In the genomic region with DNA sequence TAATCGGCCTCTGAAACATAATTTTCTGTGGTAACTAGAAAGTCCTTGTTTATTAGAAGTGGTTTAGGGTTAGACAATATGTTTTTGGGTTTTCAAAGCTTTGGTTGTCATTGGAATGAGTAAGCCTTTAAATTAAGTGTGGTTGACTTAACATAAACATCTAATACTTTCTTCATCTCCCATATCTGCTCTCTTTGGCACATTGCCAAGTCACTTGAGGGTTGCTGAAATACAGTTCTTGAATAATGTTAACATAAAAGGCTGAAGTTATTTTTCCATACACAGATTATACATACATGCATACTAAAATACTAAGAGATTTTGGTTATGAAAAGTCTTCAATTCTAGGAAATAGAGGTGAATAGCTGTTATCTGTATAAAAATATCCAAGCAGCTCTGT, we compare ENCODE assay signal across 20 cellular contexts.
DNase-seq lines count a peak whose midpoint lies in the region; ATAC-seq, FAIRE-seq and TF ChIP-seq lines count a peak whose summit lies in the region.
"Had no signal": no experiment of that assay in that cellular context is flagged by ENCODE, and none has a peak within 500 bp of the region (broad histone marks: within the 10 kb centered on the region; RNA-seq: fewer than 3 reads in every experiment).

No MANE protein-coding gene starts in this region.

- DNase-seq in SK-N-SH (no peak), NCI-H226 (peak; percentile 2), cardiac fibroblast (ENCODE audit: low read depth in 2 of 2) (peak; percentile 8 to 11), small intestine (peak; percentile 20), middle frontal gyrus (ENCODE audit: extremely low spot score, low spot score) (no peak), pons (ENCODE audit: low spot score) (no peak)
- DNase-seq: activated CD4-positive, CD25-positive, alpha-beta regulatory T cell treated with anti-CD3 and anti-CD28 coated beads, Interleukin-2, amount 50 U/mL, for 72 hours; CD4-positive, alpha-beta T cell; central memory CD4-positive, alpha-beta T cell; endodermal cell; foreskin melanocyte; NCI-H1092; NCI-H2171 treated with DMSO at 0.1 percent for 48 hours; SIG-M5; T-helper 9 cell had no signal

- H3K36me3 ChIP-seq in SK-N-SH (replicated peaks in 1 of 2; ENCODE audit: control insufficient read depth in 1 of 2, insufficient read depth in 2 of 2, low read length in 1 of 2) = no peaks in the 10 kb centered on the region
- no peaks in the 10 kb centered on the region for H3K36me3 ChIP-seq in small intestine (ENCODE audit: control insufficient read depth in 2 of 2, insufficient read depth in 2 of 2, low read length in 2 of 2)
- H3K36me3 ChIP-seq: right atrium auricular region had no signal

- no peak overlapping the region for H3K27ac ChIP-seq in SK-N-SH (ENCODE audit: low read depth in 2 of 2, low read length in 1 of 2)
- H3K27ac ChIP-seq in small intestine (ENCODE audit: low read depth in 1 of 2, low read length in 1 of 2) = no peak overlapping the region
- H3K27ac ChIP-seq: right atrium auricular region had no signal

- H2AFZ ChIP-seq in SK-N-SH (ENCODE audit: low read depth) = no peak overlapping the region

- no peak for FAIRE-seq in small intestine (lab: Jason Lieb, UNC)
- FAIRE-seq: GM12891 had no signal

- WGBS in SK-N-SH (ENCODE audit: low lambda C conversion rate) = 35% methylated on average over 1 of the region's 1 CpG
- WGBS in small intestine, 3 donors = 66 to 79% (median 79%) methylated on average over 1 of the region's 1 CpG

- TF ChIP-seq CTCF in SK-N-SH (IDR thresholded peaks at IDR 0.05) (no peak), cardiac fibroblast (IDR thresholded peaks at IDR 0.05; ENCODE audit: low read depth, low read length) (no peak)

- no peaks in the 10 kb centered on the region for H3F3A ChIP-seq in SK-N-SH (replicated peaks; ENCODE audit: insufficient read depth)

- POLR2A ChIA-PET in SK-N-SH (lab: Yijun Ruan, JAX) = no interaction called here

- ATAC-seq in SK-N-SH treated with all-trans-retinoic acid at 6 μM for 48 hours = no peak
- no peak for ATAC-seq in GM18861 (IDR thresholded peaks at IDR 0.05; ENCODE audit: unreplicated experiment)
- ATAC-seq: activated T-helper 17 cell treated with anti-CD3 and anti-CD28 coated beads, Interleukin-2, amount 50 U/mL, for 72 hours had no signal

- H3K4me1 ChIP-seq in SK-N-SH (ENCODE audit: control insufficient read depth in 1 of 2, insufficient read depth in 2 of 2, low read depth in 1 of 2, low read length in 1 of 2) (no peaks in the 10 kb centered on the region), small intestine (ENCODE audit: control insufficient read depth in 2 of 2, insufficient read depth in 1 of 2, low read depth in 1 of 2, low read length in 1 of 2) (no peaks in the 10 kb centered on the region)
- H3K4me1 ChIP-seq: right atrium auricular region had no signal

- H3K27me3 ChIP-seq in SK-N-SH (ENCODE audit: insufficient read depth) (no peaks in the 10 kb centered on the region), small intestine (ENCODE audit: control insufficient read depth in 2 of 2, insufficient read depth in 2 of 2, low read length in 2 of 2) (no peaks in the 10 kb centered on the region)
- H3K27me3 ChIP-seq: right atrium auricular region had no signal

- H3K9me2 ChIP-seq in SK-N-SH = no peaks in the 10 kb centered on the region

- no peak for TF ChIP-seq RAD21 in SK-N-SH (IDR thresholded peaks at IDR 0.05; ENCODE audit: low read length)

- CTCF ChIA-PET in SK-N-SH (lab: Yijun Ruan, JAX) = interaction anchor here (0.8 kb wide), 1 partner anchor 41 kb away, joined by 3 read pairs; no protein-coding TSS in a partner anchor

- H3K9ac ChIP-seq in SK-N-SH = no peak overlapping the region

- H4K20me1 ChIP-seq in SK-N-SH (ENCODE audit: insufficient read depth) = no peaks in the 10 kb centered on the region

- H3K9me3 ChIP-seq in SK-N-SH (no peaks in the 10 kb centered on the region), small intestine (ENCODE audit: control insufficient read depth, low read depth) (no peaks in the 10 kb centered on the region)
- H3K9me3 ChIP-seq: right atrium auricular region had no signal

- H3K4me2 ChIP-seq in SK-N-SH = no peak overlapping the region

- H3K4me3 ChIP-seq in SK-N-SH (ENCODE audit: low read depth in 2 of 2, low read length in 1 of 2) (no peak overlapping the region), cardiac fibroblast (replicated peaks in 1 of 2; ENCODE audit: low read depth in 2 of 2, low read length in 2 of 2) (no peak overlapping the region), small intestine (ENCODE audit: low read depth in 1 of 2, low read length in 2 of 2) (no peak overlapping the region)
- H3K4me3 ChIP-seq: right atrium auricular region had no signal

- H3K79me2 ChIP-seq in SK-N-SH (ENCODE audit: insufficient read depth) = no peaks in the 10 kb centered on the region

- no peak for TF ChIP-seq EP300 in SK-N-SH (IDR thresholded peaks at IDR 0.05; ENCODE audit: borderline replicate concordance in 1 of 2, low read depth in 1 of 2, low read length in 1 of 2)

TF ChIP-seq in SK-N-SH, 30 proteins besides CTCF, POLR2A, EP300 and RAD21:
- TF ChIP-seq, protein P1, sequence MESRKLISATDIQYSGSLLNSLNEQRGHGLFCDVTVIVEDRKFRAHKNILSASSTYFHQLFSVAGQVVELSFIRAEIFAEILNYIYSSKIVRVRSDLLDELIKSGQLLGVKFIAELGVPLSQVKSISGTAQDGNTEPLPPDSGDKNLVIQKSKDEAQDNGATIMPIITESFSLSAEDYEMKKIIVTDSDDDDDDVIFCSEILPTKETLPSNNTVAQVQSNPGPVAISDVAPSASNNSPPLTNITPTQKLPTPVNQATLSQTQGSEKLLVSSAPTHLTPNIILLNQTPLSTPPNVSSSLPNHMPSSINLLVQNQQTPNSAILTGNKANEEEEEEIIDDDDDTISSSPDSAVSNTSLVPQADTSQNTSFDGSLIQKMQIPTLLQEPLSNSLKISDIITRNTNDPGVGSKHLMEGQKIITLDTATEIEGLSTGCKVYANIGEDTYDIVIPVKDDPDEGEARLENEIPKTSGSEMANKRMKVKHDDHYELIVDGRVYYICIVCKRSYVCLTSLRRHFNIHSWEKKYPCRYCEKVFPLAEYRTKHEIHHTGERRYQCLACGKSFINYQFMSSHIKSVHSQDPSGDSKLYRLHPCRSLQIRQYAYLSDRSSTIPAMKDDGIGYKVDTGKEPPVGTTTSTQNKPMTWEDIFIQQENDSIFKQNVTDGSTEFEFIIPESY (IDR thresholded peaks at IDR 0.05; ENCODE audit: borderline replicate concordance, low read depth) = no peak
- peak; percentile 57; the same call in 1 of the 2 replicates for TF ChIP-seq NFIC (IDR thresholded peaks at IDR 0.05; ENCODE audit: borderline replicate concordance)
- no peak for TF ChIP-seq FOXM1 (IDR thresholded peaks at IDR 0.05; ENCODE audit: low read depth)
TF ChIP-seq in SK-N-SH: peak in this region for 1.

TF ChIP-seq in SK-N-SH treated with all-trans-retinoic acid at 6 μM for 48 hours, 23 proteins besides CTCF, POLR2A, EP300 and RAD21 (continues in another document):
- TF ChIP-seq, protein P2, sequence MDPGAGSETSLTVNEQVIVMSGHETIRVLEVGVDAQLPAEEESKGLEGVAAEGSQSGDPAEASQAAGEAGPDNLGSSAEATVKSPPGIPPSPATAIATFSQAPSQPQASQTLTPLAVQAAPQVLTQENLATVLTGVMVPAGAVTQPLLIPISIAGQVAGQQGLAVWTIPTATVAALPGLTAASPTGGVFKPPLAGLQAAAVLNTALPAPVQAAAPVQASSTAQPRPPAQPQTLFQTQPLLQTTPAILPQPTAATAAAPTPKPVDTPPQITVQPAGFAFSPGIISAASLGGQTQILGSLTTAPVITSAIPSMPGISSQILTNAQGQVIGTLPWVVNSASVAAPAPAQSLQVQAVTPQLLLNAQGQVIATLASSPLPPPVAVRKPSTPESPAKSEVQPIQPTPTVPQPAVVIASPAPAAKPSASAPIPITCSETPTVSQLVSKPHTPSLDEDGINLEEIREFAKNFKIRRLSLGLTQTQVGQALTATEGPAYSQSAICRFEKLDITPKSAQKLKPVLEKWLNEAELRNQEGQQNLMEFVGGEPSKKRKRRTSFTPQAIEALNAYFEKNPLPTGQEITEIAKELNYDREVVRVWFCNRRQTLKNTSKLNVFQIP (CRISPR knock-in tag; IDR thresholded peaks at IDR 0.05; ENCODE audit: borderline replicate concordance, low read depth) = no peak
- TF ChIP-seq ESRRG (CRISPR knock-in tag; IDR thresholded peaks at IDR 0.05) (no peak), CSDC2 (CRISPR knock-in tag; IDR thresholded peaks at IDR 0.05) (no peak), GLIS3 (CRISPR knock-in tag; IDR thresholded peaks at IDR 0.05) (no peak)
- TF ChIP-seq, protein P3, sequence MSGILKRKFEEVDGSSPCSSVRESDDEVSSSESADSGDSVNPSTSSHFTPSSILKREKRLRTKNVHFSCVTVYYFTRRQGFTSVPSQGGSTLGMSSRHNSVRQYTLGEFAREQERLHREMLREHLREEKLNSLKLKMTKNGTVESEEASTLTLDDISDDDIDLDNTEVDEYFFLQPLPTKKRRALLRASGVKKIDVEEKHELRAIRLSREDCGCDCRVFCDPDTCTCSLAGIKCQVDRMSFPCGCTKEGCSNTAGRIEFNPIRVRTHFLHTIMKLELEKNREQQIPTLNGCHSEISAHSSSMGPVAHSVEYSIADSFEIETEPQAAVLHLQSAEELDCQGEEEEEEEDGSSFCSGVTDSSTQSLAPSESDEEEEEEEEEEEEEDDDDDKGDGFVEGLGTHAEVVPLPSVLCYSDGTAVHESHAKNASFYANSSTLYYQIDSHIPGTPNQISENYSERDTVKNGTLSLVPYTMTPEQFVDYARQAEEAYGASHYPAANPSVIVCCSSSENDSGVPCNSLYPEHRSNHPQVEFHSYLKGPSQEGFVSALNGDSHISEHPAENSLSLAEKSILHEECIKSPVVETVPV (CRISPR knock-in tag; IDR thresholded peaks at IDR 0.05) = no peak
- TF ChIP-seq, protein P4, sequence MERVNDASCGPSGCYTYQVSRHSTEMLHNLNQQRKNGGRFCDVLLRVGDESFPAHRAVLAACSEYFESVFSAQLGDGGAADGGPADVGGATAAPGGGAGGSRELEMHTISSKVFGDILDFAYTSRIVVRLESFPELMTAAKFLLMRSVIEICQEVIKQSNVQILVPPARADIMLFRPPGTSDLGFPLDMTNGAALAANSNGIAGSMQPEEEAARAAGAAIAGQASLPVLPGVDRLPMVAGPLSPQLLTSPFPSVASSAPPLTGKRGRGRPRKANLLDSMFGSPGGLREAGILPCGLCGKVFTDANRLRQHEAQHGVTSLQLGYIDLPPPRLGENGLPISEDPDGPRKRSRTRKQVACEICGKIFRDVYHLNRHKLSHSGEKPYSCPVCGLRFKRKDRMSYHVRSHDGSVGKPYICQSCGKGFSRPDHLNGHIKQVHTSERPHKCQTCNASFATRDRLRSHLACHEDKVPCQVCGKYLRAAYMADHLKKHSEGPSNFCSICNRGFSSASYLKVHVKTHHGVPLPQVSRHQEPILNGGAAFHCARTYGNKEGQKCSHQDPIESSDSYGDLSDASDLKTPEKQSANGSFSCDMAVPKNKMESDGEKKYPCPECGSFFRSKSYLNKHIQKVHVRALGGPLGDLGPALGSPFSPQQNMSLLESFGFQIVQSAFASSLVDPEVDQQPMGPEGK (CRISPR knock-in tag; IDR thresholded peaks at IDR 0.05; ENCODE audit: borderline replicate concordance) = no peak

Comparison
In these comparisons a context has a peak if more than half of its experiments do, and no peak if none do; other contexts are left out.
1. DNase-seq: peak in NCI-H226 (single experiment), cardiac fibroblast (2 of 2) and small intestine (single experiment); none in SK-N-SH (single experiment), middle frontal gyrus (single experiment) and pons (single experiment).